Comparison of ENCODE assay signal across 17 cellular contexts in the genomic region with DNA sequence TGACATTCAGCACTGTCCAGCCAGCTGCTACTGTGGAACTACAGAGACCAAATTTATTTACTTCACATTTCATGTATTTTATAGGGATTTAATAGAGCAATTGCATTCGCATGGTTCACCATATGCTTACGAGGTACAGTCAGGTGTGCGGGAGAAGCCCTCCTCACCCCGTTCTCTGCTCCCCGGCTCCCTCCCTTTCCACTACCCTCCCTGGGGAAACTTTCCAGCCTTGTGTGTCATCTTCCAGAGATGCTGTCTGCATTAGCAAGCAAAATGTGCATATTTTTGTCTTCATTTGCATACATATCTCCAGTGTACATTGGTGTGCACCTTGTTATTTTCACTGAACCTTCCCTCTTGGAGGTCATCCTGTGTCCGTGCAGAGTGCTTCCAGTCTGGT. TPM values are rescaled to one million over a fixed set of nuclear protein-coding genes. Genes with fewer than 3 reads are reported as not detected.
DNase-seq lines count a peak whose midpoint lies in the region; ATAC-seq and TF ChIP-seq lines count a peak whose summit lies in the region.
"Had no signal": no experiment of that assay in that cellular context is flagged by ENCODE, and none has a peak within 500 bp of the region (broad histone marks: within the 10 kb centered on the region; RNA-seq: fewer than 3 reads in every experiment).

No MANE protein-coding gene starts in this region.

- TF ChIP-seq CTCF in osteoblast (IDR thresholded peaks at IDR 0.05; ENCODE audit: extremely low read depth, low read depth, low read length) (no peak), gastrocnemius medialis (IDR thresholded peaks at IDR 0.05 in 4 of 5, conservative IDR thresholded peaks at IDR 0.05 in 1 of 5) (no peak), mammary epithelial cell (conservative IDR thresholded peaks at IDR 0.05 in 1 of 2, IDR thresholded peaks at IDR 0.05 in 1 of 2; ENCODE audit: extremely low read depth in 1 of 2, insufficient read depth in 1 of 2, low read depth in 1 of 2, low read length in 2 of 2) (no peak)
- TF ChIP-seq CTCF in CD4-positive, alpha-beta T cell (IDR thresholded peaks at IDR 0.05) = no peak

- peaks cover 3% of the 10 kb centered on the region for H3K79me2 ChIP-seq in osteoblast (ENCODE audit: insufficient read depth, low read length)
- H3K79me2 ChIP-seq in mammary epithelial cell (ENCODE audit: insufficient read depth, low read length) = no peaks in the 10 kb centered on the region

- H4K20me1 ChIP-seq in osteoblast (ENCODE audit: insufficient read depth, low read length) (peaks cover 8% of the 10 kb centered on the region), mammary epithelial cell (ENCODE audit: insufficient read depth, low read length) (no peaks in the 10 kb centered on the region)

- intact Hi-C loops in CD4-positive, alpha-beta T cell (cut with DNase I, micrococcal nuclease) = no loop called here
- intact Hi-C loops in gastrocnemius medialis (cut with DNase I; ENCODE audit: low total_unique reads) (no loop called here), mammary epithelial cell (cut with micrococcal nuclease) (no loop called here)

- no peaks in the 10 kb centered on the region for H3K27me3 ChIP-seq in osteoblast (ENCODE audit: insufficient read depth, low read length)
- no peaks in the 10 kb centered on the region for H3K27me3 ChIP-seq in CD4-positive, alpha-beta T cell (ENCODE audit: control insufficient read depth, insufficient read depth, low read length)
- no peaks in the 10 kb centered on the region for H3K27me3 ChIP-seq in gastrocnemius medialis
- H3K27me3 ChIP-seq in mammary epithelial cell (ENCODE audit: insufficient read depth, low read length) = no peaks in the 10 kb centered on the region
- H3K27me3 ChIP-seq: BE2C had no signal

- H3K36me3 Mint-ChIP-seq in CD4-positive, alpha-beta T cell (ENCODE audit: low read depth) = peaks cover 96% of the 10 kb centered on the region

- H3K27ac Mint-ChIP-seq in CD4-positive, alpha-beta T cell = no peak overlapping the region
- H3K27ac Mint-ChIP-seq: CD4-positive, CD25-positive, alpha-beta regulatory T cell had no signal

- no peak overlapping the region for H3K4me3 Mint-ChIP-seq in CD4-positive, alpha-beta T cell
- H3K4me3 Mint-ChIP-seq: CD4-positive, CD25-positive, alpha-beta regulatory T cell had no signal

- POLR2A ChIA-PET in CD4-positive, alpha-beta T cell (lab: Charles Lee) = no interaction called here

- TF ChIP-seq POLR2A in gastrocnemius medialis (IDR thresholded peaks at IDR 0.05) = no peak

- peak overlapping the region; percentile 69 for H3K27ac ChIP-seq in cingulate gyrus (ENCODE audit: low read depth, low read length)
- H3K27ac ChIP-seq in osteoblast (ENCODE audit: low read depth, low read length) = no peak overlapping the region
- H3K27ac ChIP-seq in CD4-positive, alpha-beta T cell (ENCODE audit: low read depth, low read length) = no peak overlapping the region
- no peak overlapping the region for H3K27ac ChIP-seq in gastrocnemius medialis
- no peak overlapping the region for H3K27ac ChIP-seq in mammary epithelial cell (ENCODE audit: insufficient read depth, low read depth, low read length)

- H3K27me3 Mint-ChIP-seq in CD4-positive, alpha-beta T cell = no peaks in the 10 kb centered on the region
- H3K27me3 Mint-ChIP-seq: CD4-positive, CD25-positive, alpha-beta regulatory T cell had no signal

- in situ Hi-C loops in gastrocnemius medialis (cut with MboI; ENCODE audit: low sequenced_read_pairs in 4 of 4) (no loop called here), mammary epithelial cell (cut with MboI; ENCODE audit: low sequenced_read_pairs in 2 of 2) (no loop called here)

- dilution Hi-C loops in mammary epithelial cell (cut with HindIII; ENCODE audit: low sequenced_read_pairs) = no loop called here

- H3K4me3 ChIP-seq in osteoblast (ENCODE audit: insufficient read depth, low read length) (no peak overlapping the region), gastrocnemius medialis (no peak overlapping the region), mammary epithelial cell (replicated peaks in 1 of 3; ENCODE audit: insufficient read depth in 1 of 3, low read depth in 2 of 3, low read length in 3 of 3) (no peak overlapping the region)
- H3K4me3 ChIP-seq: HAP-1, K562 had no signal

- no peaks in the 10 kb centered on the region for H3K9me3 Mint-ChIP-seq in CD4-positive, alpha-beta T cell
- H3K9me3 Mint-ChIP-seq: CD4-positive, CD25-positive, alpha-beta regulatory T cell had no signal

- H3K4me2 ChIP-seq in osteoblast (ENCODE audit: insufficient read depth, low read length) (no peak overlapping the region), mammary epithelial cell (ENCODE audit: insufficient read depth, low read depth, low read length) (no peak overlapping the region)

- peak; percentile 8 for DNase-seq in inferior parietal cortex (ENCODE audit: extremely low spot score)
- DNase-seq in osteoblast (ENCODE audit: insufficient read length, low spot score, missing footprints) = peak; percentile 65
- DNase-seq in superior temporal gyrus (ENCODE audit: extremely low spot score) = peak; percentile 13
- no peak for DNase-seq in CD4-positive, alpha-beta T cell
- DNase-seq in gastrocnemius medialis = no peak
- no peak for DNase-seq in mammary epithelial cell
- DNase-seq: ACHN; BE2C; C1 segment of cervical spinal cord; Caco-2; CD4-positive, CD25-positive, alpha-beta regulatory T cell; GF-D8; IMR-90 had no signal

- 99% methylated on average over 6 of the region's 6 CpGs for WGBS in mammary epithelial cell (ENCODE audit: low coverage, missing lambda C conversion rate)

- ATAC-seq in HG03469 (IDR thresholded peaks at IDR 0.05; ENCODE audit: unreplicated experiment) (no peak), gastrocnemius medialis (no peak)
- ATAC-seq in CD4-positive, alpha-beta T cell (ENCODE audit: poor library complexity) = no peak
- ATAC-seq: K562 had no signal

- H2AFZ ChIP-seq in osteoblast (ENCODE audit: low read length) (no peak overlapping the region), mammary epithelial cell (ENCODE audit: low read depth, low read length) (no peak overlapping the region)

- H3K36me3 ChIP-seq in osteoblast (ENCODE audit: insufficient read depth, low read length) (peaks cover 54% of the 10 kb centered on the region), gastrocnemius medialis (peaks cover 0 to 76% of the 10 kb centered on the region in 2 donors), mammary epithelial cell (ENCODE audit: insufficient read depth, low read length) (peaks cover 28% of the 10 kb centered on the region)

- H3K4me1 ChIP-seq in osteoblast (ENCODE audit: insufficient read depth, low read length) (no peaks in the 10 kb centered on the region), gastrocnemius medialis (no peaks in the 10 kb centered on the region), mammary epithelial cell (ENCODE audit: insufficient read depth, low read length) (no peaks in the 10 kb centered on the region)
- H3K4me1 ChIP-seq: BE2C, Caco-2, HAP-1 had no signal

- no peaks in the 10 kb centered on the region for H3K4me1 Mint-ChIP-seq in CD4-positive, alpha-beta T cell (ENCODE audit: low read depth)

- H3K9ac ChIP-seq in mammary epithelial cell (ENCODE audit: insufficient read depth, low read length) = no peak overlapping the region

- BruUV-seq in mammary epithelial cell (replicated peaks; lab: Mats Ljungman, UMichigan) = no TSS peak

- CTCF ChIA-PET in CD4-positive, alpha-beta T cell (lab: Charles Lee) = interaction anchor here (1.5 kb wide), 1 partner anchor 66 kb away, joined by 5 read pairs; no protein-coding TSS in a partner anchor
- CTCF ChIA-PET in mammary epithelial cell (lab: Charles Lee; ENCODE audit: low non-redundant PET) = no interaction called here

- H3K9me3 ChIP-seq in osteoblast (ENCODE audit: low read depth, low read length) (no peaks in the 10 kb centered on the region), gastrocnemius medialis (no peaks in the 10 kb centered on the region), mammary epithelial cell (replicated peaks; ENCODE audit: insufficient read depth, low read length) (no peaks in the 10 kb centered on the region)
- no peaks in the 10 kb centered on the region for H3K9me3 ChIP-seq in CD4-positive, alpha-beta T cell (ENCODE audit: control insufficient read depth, low read length)
- H3K9me3 ChIP-seq: BE2C, Caco-2, HAP-1 had no signal

RNA-seq across cellular contexts. Expression of a gene that starts 47.3 kb away (rescaled TPM):
- 52.2 and 52.8 TPM in 2 replicates for total RNA-seq in osteoblast
- total RNA-seq in CD4-positive, alpha-beta T cell = 10 to 100 TPM; 69.6 to 74.5 TPM
- total RNA-seq in gastrocnemius medialis = 10 to 100 TPM; 24.0 to 72.6 (median 68.7) TPM
- 100 to 1,000 TPM in 1 of 2 donors, 10 to 100 TPM in 1; 67.0 to 110 TPM for total RNA-seq in mammary epithelial cell
- 59.2 TPM for polyA plus RNA-seq in mammary epithelial cell
- polyA minus RNA-seq in mammary epithelial cell = 138 TPM

Comparison
In these comparisons a context has a peak if more than half of its experiments do, and no peak if none do; other contexts are left out.
1. DNase-seq: peak in inferior parietal cortex (single experiment), osteoblast (single experiment) and superior temporal gyrus (single experiment); none in CD4-positive, alpha-beta T cell (0 of 10), gastrocnemius medialis (0 of 2) and mammary epithelial cell (single experiment).